In the genomic region with DNA sequence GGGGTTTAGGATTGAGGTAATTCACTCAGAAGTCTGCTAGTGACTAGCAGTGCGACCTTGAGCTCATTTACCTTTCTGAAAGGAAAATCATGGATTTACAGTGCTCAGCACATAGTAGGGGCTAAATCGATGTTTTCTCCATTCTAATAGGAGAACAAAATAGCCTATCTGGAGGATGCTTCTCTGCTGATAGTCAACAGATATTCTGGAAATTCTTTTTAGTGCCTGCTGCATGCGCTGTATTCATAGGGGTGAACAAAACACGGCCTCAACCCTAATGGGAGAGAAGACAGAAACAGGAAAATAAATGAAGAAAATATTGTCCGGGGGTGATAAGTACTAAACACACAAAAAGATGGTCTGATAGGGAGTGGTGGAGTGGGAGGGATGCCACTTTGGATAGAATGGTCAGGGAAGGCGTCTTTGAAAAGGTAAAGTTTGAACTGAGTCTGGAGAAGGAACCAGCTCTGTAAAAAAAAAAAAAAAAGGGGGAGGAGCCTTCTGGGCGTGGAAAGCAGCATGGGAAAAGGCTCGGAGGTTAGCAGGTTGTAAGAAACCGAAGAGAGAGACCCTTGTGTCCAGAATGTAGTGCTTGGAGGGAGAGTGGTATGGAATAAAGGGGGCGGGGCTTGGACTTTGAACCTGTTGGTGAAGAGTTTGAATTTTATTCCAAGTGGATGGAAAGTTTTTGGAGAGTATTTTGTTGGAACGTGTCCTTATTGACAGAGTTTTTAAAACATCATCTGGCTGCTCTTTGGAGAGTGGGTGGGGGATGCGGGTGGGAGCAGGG, we compare ENCODE assay signal across 8 cellular contexts. TPM values are rescaled to one million over a fixed set of nuclear protein-coding genes. Genes with fewer than 3 reads are reported as not detected.
DNase-seq lines count a peak whose midpoint lies in the region; ATAC-seq and TF ChIP-seq lines count a peak whose summit lies in the region.

No MANE protein-coding gene starts in this region.

- no peaks in the 10 kb centered on the region for H3K36me3 ChIP-seq in iPS-15b (ENCODE audit: control insufficient read depth, insufficient read depth, low read length)

- no peaks in the 10 kb centered on the region for H3K9me3 Mint-ChIP-seq in activated CD8-positive, alpha-beta T cell treated with anti-CD3 and anti-CD28 coated beads, Interleukin-2, amount 10 ng/mL, durations not matched to agents 7 days and 5 days (ENCODE audit: insufficient read depth)
- H3K9me3 Mint-ChIP-seq in stimulated activated effector memory CD8-positive, alpha-beta T cell treated with anti-CD3 and anti-CD28 coated beads, Interleukin-12 subunit alpha, Interleukin-12 subunit beta, amount 100 ng/mL, for 72 hours: no peaks in the 10 kb centered on the region

- H3K36me3 Mint-ChIP-seq in activated CD8-positive, alpha-beta T cell treated with anti-CD3 and anti-CD28 coated beads, Interleukin-2, amount 10 ng/mL, durations not matched to agents 7 days and 5 days (ENCODE audit: low read depth): peaks cover 45% of the 10 kb centered on the region
- peaks cover 49% of the 10 kb centered on the region for H3K36me3 Mint-ChIP-seq in stimulated activated effector memory CD8-positive, alpha-beta T cell treated with anti-CD3 and anti-CD28 coated beads, Interleukin-12 subunit alpha, Interleukin-12 subunit beta, amount 100 ng/mL, for 72 hours

- H3K9ac ChIP-seq in iPS-15b (ENCODE audit: low read depth, low read length): peak overlapping the region; percentile 73

- no peaks in the 10 kb centered on the region for H3K27me3 Mint-ChIP-seq in activated CD8-positive, alpha-beta T cell treated with anti-CD3 and anti-CD28 coated beads, Interleukin-2, amount 10 ng/mL, durations not matched to agents 7 days and 5 days (ENCODE audit: low read depth)

- no peak for ATAC-seq in activated CD8-positive, alpha-beta T cell treated with anti-CD3 and anti-CD28 coated beads, Interleukin-2, amount 10 ng/mL, durations not matched to agents 7 days and 5 days
- ATAC-seq in stimulated activated effector memory CD8-positive, alpha-beta T cell treated with anti-CD3 and anti-CD28 coated beads, Interleukin-12 subunit alpha, Interleukin-12 subunit beta, amount 100 ng/mL, for 72 hours: no peak
- ATAC-seq in HG03280 (IDR thresholded peaks at IDR 0.05; ENCODE audit: unreplicated experiment): no peak

- CTCF ChIA-PET in AG04449 (lab: Yijun Ruan, JAX): interaction anchor here (0.9 to 1.1 kb wide), 6 partner anchors 16 to 257 kb away, joined by 3 to 5 read pairs (median 4); a partner anchor contains a TSS
- CTCF ChIA-PET in activated CD8-positive, alpha-beta T cell treated with anti-CD3 and anti-CD28 coated beads, Interleukin-2, amount 10 ng/mL, durations not matched to agents 7 days and 5 days (lab: Charles Lee): interaction anchor here (0.6 to 5.8 kb wide), 6 partner anchors 13 to 102 kb away, joined by 3 to 37 read pairs (median 6); no protein-coding TSS in a partner anchor

- H3K27me3 ChIP-seq in iPS-15b (ENCODE audit: control insufficient read depth, insufficient read depth, low read length): no peaks in the 10 kb centered on the region

- H3K4me3 ChIP-seq in AG04449 (ENCODE audit: low read depth, low read length): peak overlapping the region; percentile 96
- H3K4me3 ChIP-seq in iPS-15b (ENCODE audit: low read depth, low read length): peak overlapping the region; percentile 78

- DNase-seq in AG04449 (ENCODE audit: low read depth, low spot score): no peak
- peak; percentile 24 for DNase-seq in HCEC 1CT
- no peak for DNase-seq in activated CD8-positive, alpha-beta T cell treated with anti-CD3 and anti-CD28 coated beads, Interleukin-2, amount 10 ng/mL, durations not matched to agents 7 days and 5 days
- DNase-seq in stimulated activated effector memory CD8-positive, alpha-beta T cell treated with anti-CD3 and anti-CD28 coated beads, Interleukin-12 subunit alpha, Interleukin-12 subunit beta, amount 100 ng/mL, for 72 hours (ENCODE audit: low spot score in 2 of 2): no peak
- DNase-seq in activated CD4-positive, alpha-beta T cell treated with anti-CD3 and anti-CD28 coated beads for 1 hour: no peak
- no peak for DNase-seq in NCI-H446 treated with DMSO at 0.1 percent for 48 hours (lab: John Stamatoyannopoulos, UW)

- peaks cover 42% of the 10 kb centered on the region for H3K4me1 Mint-ChIP-seq in activated CD8-positive, alpha-beta T cell treated with anti-CD3 and anti-CD28 coated beads, Interleukin-2, amount 10 ng/mL, durations not matched to agents 7 days and 5 days (ENCODE audit: low read depth)
- peaks cover 56% of the 10 kb centered on the region for H3K4me1 Mint-ChIP-seq in stimulated activated effector memory CD8-positive, alpha-beta T cell treated with anti-CD3 and anti-CD28 coated beads, Interleukin-12 subunit alpha, Interleukin-12 subunit beta, amount 100 ng/mL, for 72 hours

- peak overlapping the region; percentile 92 for H3K4me3 Mint-ChIP-seq in activated CD8-positive, alpha-beta T cell treated with anti-CD3 and anti-CD28 coated beads, Interleukin-2, amount 10 ng/mL, durations not matched to agents 7 days and 5 days
- H3K4me3 Mint-ChIP-seq in stimulated activated effector memory CD8-positive, alpha-beta T cell treated with anti-CD3 and anti-CD28 coated beads, Interleukin-12 subunit alpha, Interleukin-12 subunit beta, amount 100 ng/mL, for 72 hours: peak overlapping the region; percentile 100

- TF ChIP-seq CTCF in AG04449 (IDR thresholded peaks at IDR 0.05; ENCODE audit: insufficient read depth, low read length, missing control alignments): no peak

- H3K4me1 ChIP-seq in iPS-15b (ENCODE audit: control insufficient read depth, insufficient read depth, low read length): peaks cover 4% of the 10 kb centered on the region

- POLR2A ChIA-PET in AG04449 (lab: Yijun Ruan, JAX): interaction anchor here (0.6 to 1.0 kb wide), 3 partner anchors 19 to 1049 kb away, joined by 3 to 4 read pairs (median 3); no protein-coding TSS in a partner anchor
- POLR2A ChIA-PET in activated CD8-positive, alpha-beta T cell treated with anti-CD3 and anti-CD28 coated beads, Interleukin-2, amount 10 ng/mL, durations not matched to agents 7 days and 5 days (lab: Charles Lee): interaction anchor here (2.8 to 3.0 kb wide), 2 partner anchors 181 to 300 kb away, joined by 9 to 11 read pairs; a partner anchor contains a TSS

- H3K27ac Mint-ChIP-seq in activated CD8-positive, alpha-beta T cell treated with anti-CD3 and anti-CD28 coated beads, Interleukin-2, amount 10 ng/mL, durations not matched to agents 7 days and 5 days: peak overlapping the region; percentile 92
- H3K27ac Mint-ChIP-seq in stimulated activated effector memory CD8-positive, alpha-beta T cell treated with anti-CD3 and anti-CD28 coated beads, Interleukin-12 subunit alpha, Interleukin-12 subunit beta, amount 100 ng/mL, for 72 hours: peak overlapping the region; percentile 100

- no peaks in the 10 kb centered on the region for H3K9me3 ChIP-seq in iPS-15b (ENCODE audit: control insufficient read depth, insufficient read depth, low read length)

RNA-seq across cellular contexts. Expression of a gene that starts 1.7 kb away (rescaled TPM):
- 10 to 100 TPM; 86.7 to 93.2 TPM for total RNA-seq in activated CD8-positive, alpha-beta T cell treated with anti-CD3 and anti-CD28 coated beads, Interleukin-2, amount 10 ng/mL, durations not matched to agents 7 days and 5 days
